Comparison of ENCODE assay signal across 8 cellular contexts in genomic region chr7:99631311-99632109, GRCh38. TPM values are rescaled to one million over a fixed set of nuclear protein-coding genes. Genes with fewer than 3 reads are reported as not detected.
DNase-seq lines count a peak whose midpoint lies in the region; ATAC-seq and TF ChIP-seq lines count a peak whose summit lies in the region.

No MANE protein-coding gene starts in this region.

- no peak overlapping the region for H3K4me3 Mint-ChIP-seq in activated T-helper 2 cell treated with anti-CD3 and anti-CD28 coated beads, Interferon-gamma antibody, Interleukin-2, Interleukin-4, amounts not matched to agents 10 μg/mL and 5 μg/mL and 100 μg/mL, durations not matched to agents 14 hours and 24 hours and 36 hours (ENCODE audit: low read depth)
- no peak overlapping the region for H3K4me3 Mint-ChIP-seq in type B pancreatic cell

- H3K4me1 ChIP-seq in BLaER1, result no peaks in the 10 kb centered on the region

- no peak overlapping the region for H3K4me3 ChIP-seq in BLaER1

- H3K9ac ChIP-seq in BLaER1, result 0 out of 2 replicates have a peak overlapping the region, but pooled peaks have one; percentile 1

- peaks cover 30% of the 10 kb centered on the region for H3K4me1 Mint-ChIP-seq in activated T-helper 2 cell treated with anti-CD3 and anti-CD28 coated beads, Interferon-gamma antibody, Interleukin-2, Interleukin-4, amounts not matched to agents 10 μg/mL and 5 μg/mL and 100 μg/mL, durations not matched to agents 14 hours and 24 hours and 36 hours (ENCODE audit: low read depth)
- H3K4me1 Mint-ChIP-seq in type B pancreatic cell (ENCODE audit: unreplicated experiment), result peaks cover 6% of the 10 kb centered on the region

- peak overlapping the region; percentile 51 for H3K27ac Mint-ChIP-seq in activated T-helper 2 cell treated with anti-CD3 and anti-CD28 coated beads, Interferon-gamma antibody, Interleukin-2, Interleukin-4, amounts not matched to agents 10 μg/mL and 5 μg/mL and 100 μg/mL, durations not matched to agents 14 hours and 24 hours and 36 hours
- H3K27ac Mint-ChIP-seq in type B pancreatic cell, result peak overlapping the region; percentile 76

- H3K9me3 ChIP-seq in BLaER1, result no peaks in the 10 kb centered on the region

- no peaks in the 10 kb centered on the region for H3K27me3 Mint-ChIP-seq in activated T-helper 2 cell treated with anti-CD3 and anti-CD28 coated beads, Interferon-gamma antibody, Interleukin-2, Interleukin-4, amounts not matched to agents 10 μg/mL and 5 μg/mL and 100 μg/mL, durations not matched to agents 14 hours and 24 hours and 36 hours (ENCODE audit: low read depth)
- no peaks in the 10 kb centered on the region for H3K27me3 Mint-ChIP-seq in type B pancreatic cell

- H3K36me3 Mint-ChIP-seq in activated T-helper 2 cell treated with anti-CD3 and anti-CD28 coated beads, Interferon-gamma antibody, Interleukin-2, Interleukin-4, amounts not matched to agents 10 μg/mL and 5 μg/mL and 100 μg/mL, durations not matched to agents 14 hours and 24 hours and 36 hours (ENCODE audit: low read depth), result peaks cover 73% of the 10 kb centered on the region
- peaks cover 26% of the 10 kb centered on the region for H3K36me3 Mint-ChIP-seq in type B pancreatic cell

- no peaks in the 10 kb centered on the region for H3K9me3 Mint-ChIP-seq in activated T-helper 2 cell treated with anti-CD3 and anti-CD28 coated beads, Interferon-gamma antibody, Interleukin-2, Interleukin-4, amounts not matched to agents 10 μg/mL and 5 μg/mL and 100 μg/mL, durations not matched to agents 14 hours and 24 hours and 36 hours
- no peaks in the 10 kb centered on the region for H3K9me3 Mint-ChIP-seq in type B pancreatic cell

- no peaks in the 10 kb centered on the region for H3K27me3 ChIP-seq in BLaER1

- no peak overlapping the region for H3K4me2 ChIP-seq in BLaER1

- peaks cover 80% of the 10 kb centered on the region for H3K36me3 ChIP-seq in BLaER1

- intact Hi-C loops in activated T-helper 2 cell treated with anti-CD3 and anti-CD28 coated beads, Interferon-gamma antibody, Interleukin-2, Interleukin-4, amounts not matched to agents 10 μg/mL and 5 μg/mL and 100 μg/mL, durations not matched to agents 14 hours and 24 hours and 36 hours (cut with micrococcal nuclease), result no loop called here

- H3K27ac ChIP-seq in BLaER1, result no peak overlapping the region

- H4K20me1 ChIP-seq in BLaER1, result peaks cover 56% of the 10 kb centered on the region

- ATAC-seq in HG03521 (IDR thresholded peaks at IDR 0.05; ENCODE audit: unreplicated experiment), result no peak

- DNase-seq in LHCN-M2 (ENCODE audit: low read depth) (peak; percentile 80), iPS-NIHi11 (ENCODE audit: low spot score) (peak; percentile 32), type B pancreatic cell (ENCODE audit: extremely low spot score, unreplicated experiment) (no peak), NCI-H774 (lab: John Stamatoyannopoulos, UW) (no peak), NCI-H1417 treated with DMSO at 0.1 percent for 48 hours (lab: John Stamatoyannopoulos, UW) (no peak)
- DNase-seq in activated T-helper 2 cell treated with anti-CD3 and anti-CD28 coated beads, Interferon-gamma antibody, Interleukin-2, Interleukin-4, amounts not matched to agents 10 μg/mL and 5 μg/mL and 100 μg/mL, durations not matched to agents 14 hours and 24 hours and 36 hours (ENCODE audit: low spot score), result no peak

- peak; percentile 45 for TF ChIP-seq CTCF in type B pancreatic cell (conservative IDR thresholded peaks at IDR 0.05)

RNA-seq across cellular contexts. Expression of gene ZSCAN25, which starts 14.8 kb away (rescaled TPM):
- total RNA-seq in LHCN-M2 (2014; rRNA removed) (8.8 and 11.3 TPM in 2 replicates), type B pancreatic cell (ENCODE audit: low replicate concordance) (22.9 and 25.4 TPM in 2 replicates)
- 4.9 TPM for polyA plus RNA-seq in LHCN-M2 (2012)
- total RNA-seq in activated T-helper 2 cell treated with anti-CD3 and anti-CD28 coated beads, Interferon-gamma antibody, Interleukin-2, Interleukin-4, amounts not matched to agents 10 μg/mL and 5 μg/mL and 100 μg/mL, durations not matched to agents 14 hours and 24 hours and 36 hours, result 31.2 and 31.7 TPM in 2 replicates

RNA-seq across cellular contexts. Expression of gene TMEM225B, which starts 33.4 kb away (rescaled TPM):
- total RNA-seq in LHCN-M2 (2014; rRNA removed) (not detected in 2 replicates), type B pancreatic cell (ENCODE audit: low replicate concordance) (0.36 and 0.82 TPM in 2 replicates)
- 1.3 TPM for polyA plus RNA-seq in LHCN-M2 (2012)
- total RNA-seq in activated T-helper 2 cell treated with anti-CD3 and anti-CD28 coated beads, Interferon-gamma antibody, Interleukin-2, Interleukin-4, amounts not matched to agents 10 μg/mL and 5 μg/mL and 100 μg/mL, durations not matched to agents 14 hours and 24 hours and 36 hours, result 1.3 and 1.9 TPM in 2 replicates

RNA-seq across cellular contexts. Expression of gene CYP3A5, which starts 48.3 kb away (rescaled TPM):
- total RNA-seq in LHCN-M2 (2014; rRNA removed) (not detected in 2 replicates), type B pancreatic cell (ENCODE audit: low replicate concordance) (33.1 and 53.0 TPM in 2 replicates)
- 0.17 TPM for polyA plus RNA-seq in LHCN-M2 (2012)
- not detected in 2 replicates for total RNA-seq in activated T-helper 2 cell treated with anti-CD3 and anti-CD28 coated beads, Interferon-gamma antibody, Interleukin-2, Interleukin-4, amounts not matched to agents 10 μg/mL and 5 μg/mL and 100 μg/mL, durations not matched to agents 14 hours and 24 hours and 36 hours

Comparison
In these comparisons a context has a peak if more than half of its experiments do, and no peak if none do; other contexts are left out.
1. DNase-seq: peak in LHCN-M2 (single experiment) and iPS-NIHi11 (single experiment); none in activated T-helper 2 cell treated with anti-CD3 and anti-CD28 coated beads, Interferon-gamma antibody, Interleukin-2, Interleukin-4, amounts not matched to agents 10 μg/mL and 5 μg/mL and 100 μg/mL, durations not matched to agents 14 hours and 24 hours and 36 hours (single experiment), type B pancreatic cell (single experiment), NCI-H774 (single experiment) and NCI-H1417 treated with DMSO at 0.1 percent for 48 hours (single experiment).
2. RNA of gene CYP3A5, which starts 48.3 kb away (total RNA-seq): 33.1 to 53.0 TPM in type B pancreatic cell; not detected in LHCN-M2 and not detected in activated T-helper 2 cell treated with anti-CD3 and anti-CD28 coated beads, Interferon-gamma antibody, Interleukin-2, Interleukin-4, amounts not matched to agents 10 μg/mL and 5 μg/mL and 100 μg/mL, durations not matched to agents 14 hours and 24 hours and 36 hours; every median in the first group is over 10 times any median in the second.